ENCODE assay signal across 24 cellular contexts in the genomic region with DNA sequence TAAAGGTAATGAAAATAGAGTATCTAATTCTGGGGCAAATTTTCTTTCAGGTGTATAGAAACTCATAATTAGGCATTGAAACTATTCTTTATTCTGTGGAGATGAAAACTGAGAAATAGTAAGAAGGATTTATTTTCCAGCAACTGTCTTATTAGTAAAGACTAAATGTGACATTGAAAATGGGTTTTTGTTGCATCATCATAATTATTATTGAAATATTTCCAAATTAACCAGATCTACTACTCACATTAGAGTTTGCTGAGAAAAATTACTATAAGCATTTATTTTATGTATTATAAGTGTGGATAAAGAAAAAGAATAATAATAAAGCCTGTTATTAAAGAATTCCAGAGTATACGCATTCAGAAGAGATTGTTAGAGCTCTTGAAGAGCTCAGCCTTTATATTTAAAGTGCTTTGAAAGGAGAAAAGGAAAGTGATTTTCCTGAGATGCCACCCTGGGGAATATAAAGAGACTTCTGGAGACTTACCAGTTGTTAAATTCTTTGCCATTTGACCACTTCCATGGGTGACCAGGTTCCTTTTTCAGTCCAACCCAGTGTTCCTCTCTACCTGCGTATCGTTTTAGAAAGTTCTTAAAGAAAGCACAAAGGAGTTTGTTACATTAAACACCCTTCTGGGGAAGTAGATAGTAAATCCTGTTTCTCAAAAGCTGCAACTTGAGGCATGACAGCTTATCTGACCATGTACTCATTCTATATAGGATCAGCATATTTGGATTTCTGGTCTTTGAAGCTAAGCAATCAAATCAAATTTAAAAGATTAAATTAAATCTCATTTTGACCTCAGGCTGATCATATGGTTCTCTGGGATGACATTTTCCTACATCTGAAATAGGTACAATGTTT. TPM values are rescaled to one million over a fixed set of nuclear protein-coding genes. Genes with fewer than 3 reads are reported as not detected.
DNase-seq lines count a peak whose midpoint lies in the region; ATAC-seq lines count a peak whose summit lies in the region.
"Had no signal": no experiment of that assay in that cellular context is flagged by ENCODE, and none has a peak within 500 bp of the region (broad histone marks: within the 10 kb centered on the region; RNA-seq: fewer than 3 reads in every experiment).

No MANE protein-coding gene starts in this region.

- peaks cover 57% of the 10 kb centered on the region for H3K4me1 Mint-ChIP-seq in T-helper 1 cell treated with Interleukin-12 subunit alpha and Interleukin-12 subunit beta and Interleukin-4 antibody, amounts not matched to agents 30 μg/mL and 1 μg/mL, for 36 hours (ENCODE audit: low read depth)
- peaks cover 40 to 77% (median 55%) of the 10 kb centered on the region in 4 donors for H3K4me1 Mint-ChIP-seq in CD4-positive, alpha-beta memory T cell
- peaks cover 49% of the 10 kb centered on the region for H3K4me1 Mint-ChIP-seq in activated CD8-positive, alpha-beta T cell treated with anti-CD3 and anti-CD28 coated beads, Interleukin-2, amount 10 ng/mL, durations not matched to agents 7 days and 5 days (ENCODE audit: low read depth)
- H3K4me1 Mint-ChIP-seq in memory B cell: peaks cover 30% of the 10 kb centered on the region

- H3K4me3 Mint-ChIP-seq in T-helper 1 cell treated with Interleukin-12 subunit alpha and Interleukin-12 subunit beta and Interleukin-4 antibody, amounts not matched to agents 30 μg/mL and 1 μg/mL, for 36 hours: peak overlapping the region; percentile 57
- H3K4me3 Mint-ChIP-seq in CD4-positive, alpha-beta memory T cell: peak overlapping the region in 3 of 8 donors; percentile 50 to 61 (median 51)
- peak overlapping the region; percentile 92 for H3K4me3 Mint-ChIP-seq in activated CD8-positive, alpha-beta T cell treated with anti-CD3 and anti-CD28 coated beads, Interleukin-2, amount 10 ng/mL, durations not matched to agents 7 days and 5 days
- no peak overlapping the region for H3K4me3 Mint-ChIP-seq in memory B cell
- H3K4me3 Mint-ChIP-seq: type B pancreatic cell had no signal

- no peaks in the 10 kb centered on the region for H3K27me3 Mint-ChIP-seq in T-helper 1 cell treated with Interleukin-12 subunit alpha and Interleukin-12 subunit beta and Interleukin-4 antibody, amounts not matched to agents 30 μg/mL and 1 μg/mL, for 36 hours (ENCODE audit: low read depth)
- no peaks in the 10 kb centered on the region for H3K27me3 Mint-ChIP-seq in CD4-positive, alpha-beta memory T cell
- no peaks in the 10 kb centered on the region for H3K27me3 Mint-ChIP-seq in activated CD8-positive, alpha-beta T cell treated with anti-CD3 and anti-CD28 coated beads, Interleukin-2, amount 10 ng/mL, durations not matched to agents 7 days and 5 days (ENCODE audit: low read depth)
- no peaks in the 10 kb centered on the region for H3K27me3 Mint-ChIP-seq in memory B cell
- H3K27me3 Mint-ChIP-seq: type B pancreatic cell had no signal

- H3K27ac Mint-ChIP-seq in T-helper 1 cell treated with Interleukin-12 subunit alpha and Interleukin-12 subunit beta and Interleukin-4 antibody, amounts not matched to agents 30 μg/mL and 1 μg/mL, for 36 hours: peak overlapping the region; percentile 12
- peak overlapping the region in 6 of 7 donors; percentile 21 to 91 (median 70) for H3K27ac Mint-ChIP-seq in CD4-positive, alpha-beta memory T cell
- peak overlapping the region; percentile 79 for H3K27ac Mint-ChIP-seq in activated CD8-positive, alpha-beta T cell treated with anti-CD3 and anti-CD28 coated beads, Interleukin-2, amount 10 ng/mL, durations not matched to agents 7 days and 5 days
- H3K27ac Mint-ChIP-seq in memory B cell: peak overlapping the region; percentile 62
- H3K27ac Mint-ChIP-seq: type B pancreatic cell had no signal

- no peaks in the 10 kb centered on the region for H3K9me3 ChIP-seq in CD4-positive, alpha-beta memory T cell (ENCODE audit: control insufficient read depth in 1 of 2, low read length in 2 of 2)
- H3K9me3 ChIP-seq: HAP-1, neutrophil, stomach had no signal

- no peak for DNase-seq in T-helper 1 cell
- no peak for DNase-seq in CD4-positive, alpha-beta memory T cell
- DNase-seq in activated CD8-positive, alpha-beta T cell treated with anti-CD3 and anti-CD28 coated beads, Interleukin-2, amount 10 ng/mL, durations not matched to agents 7 days and 5 days: no peak
- DNase-seq in memory B cell (ENCODE audit: low spot score in 2 of 2): no peak
- no peak for DNase-seq in middle frontal gyrus (ENCODE audit: extremely low spot score, low spot score)
- no peak for DNase-seq in activated CD4-positive, CD25-positive, alpha-beta regulatory T cell (lab: John Stamatoyannopoulos, UW)
- DNase-seq: AML-193; aorta; central memory CD4-positive, alpha-beta T cell; erythroblast; foreskin keratinocyte; left ventricle myocardium superior; NCI-H1105; NCI-H510A treated with DMSO at 0.1 percent for 48 hours; stimulated activated CD4-positive, alpha-beta T cell treated with anti-CD3 and anti-CD28 coated beads, Interleukin-2, amount 100 ng/mL, for 48 hours; stomach had no signal

- H3K9me3 Mint-ChIP-seq in T-helper 1 cell treated with Interleukin-12 subunit alpha and Interleukin-12 subunit beta and Interleukin-4 antibody, amounts not matched to agents 30 μg/mL and 1 μg/mL, for 36 hours: no peaks in the 10 kb centered on the region
- H3K9me3 Mint-ChIP-seq in CD4-positive, alpha-beta memory T cell: peaks cover 0 to 3% (median 0%) of the 10 kb centered on the region in 8 donors
- H3K9me3 Mint-ChIP-seq in activated CD8-positive, alpha-beta T cell treated with anti-CD3 and anti-CD28 coated beads, Interleukin-2, amount 10 ng/mL, durations not matched to agents 7 days and 5 days (ENCODE audit: insufficient read depth): no peaks in the 10 kb centered on the region
- no peaks in the 10 kb centered on the region for H3K9me3 Mint-ChIP-seq in memory B cell
- H3K9me3 Mint-ChIP-seq: type B pancreatic cell had no signal

- no peak for ATAC-seq in activated CD8-positive, alpha-beta T cell treated with anti-CD3 and anti-CD28 coated beads, Interleukin-2, amount 10 ng/mL, durations not matched to agents 7 days and 5 days
- no peak for ATAC-seq in memory B cell (ENCODE audit: low read depth)
- no peak for ATAC-seq in HG03378 (IDR thresholded peaks at IDR 0.05; ENCODE audit: unreplicated experiment)
- ATAC-seq: foreskin keratinocyte, left ventricle myocardium superior had no signal

- H3K27me3 ChIP-seq in CD4-positive, alpha-beta memory T cell (ENCODE audit: insufficient read depth, low read length): no peaks in the 10 kb centered on the region
- H3K27me3 ChIP-seq: foreskin keratinocyte, neutrophil had no signal

- H3K4me3 ChIP-seq in CD4-positive, alpha-beta memory T cell (ENCODE audit: low read length in 2 of 2): no peak overlapping the region
- H3K4me3 ChIP-seq: HAP-1, skin epidermis, stomach had no signal

- CTCF ChIA-PET in CD4-positive, alpha-beta memory T cell (lab: Charles Lee; ENCODE audit: partially characterized antibody): interaction anchor here (0.9 to 22.5 kb wide), 6 partner anchors 12 to 60 kb away, joined by 3 to 889 read pairs (median 45); no protein-coding TSS in a partner anchor
- CTCF ChIA-PET in activated CD8-positive, alpha-beta T cell treated with anti-CD3 and anti-CD28 coated beads, Interleukin-2, amount 10 ng/mL, durations not matched to agents 7 days and 5 days (lab: Charles Lee): interaction anchor here (0.7 to 17.2 kb wide), 9 partner anchors 9 to 156 kb away, joined by 3 to 855 read pairs (median 6); partner anchors contain the start of gene CLEC2B

- peaks cover 75% of the 10 kb centered on the region for H3K4me1 ChIP-seq in CD4-positive, alpha-beta memory T cell (ENCODE audit: insufficient read depth, low read length)
- H3K4me1 ChIP-seq: foreskin keratinocyte had no signal

- H3K27ac ChIP-seq in CD4-positive, alpha-beta memory T cell (ENCODE audit: low read depth, low read length): no peak overlapping the region
- H3K27ac ChIP-seq: 22Rv1, foreskin keratinocyte, neutrophil, skin epidermis, stomach had no signal

- POLR2A ChIA-PET in CD4-positive, alpha-beta memory T cell (lab: Charles Lee; ENCODE audit: partially characterized antibody): interaction anchor here (0.7 to 15.8 kb wide), 8 partner anchors 6 to 152 kb away, joined by 3 to 422 read pairs (median 66); partner anchors contain the start of genes CD69, CLEC2B and CLEC2D
- POLR2A ChIA-PET in activated CD8-positive, alpha-beta T cell treated with anti-CD3 and anti-CD28 coated beads, Interleukin-2, amount 10 ng/mL, durations not matched to agents 7 days and 5 days (lab: Charles Lee): interaction anchor here (0.6 to 15.5 kb wide), 6 partner anchors 11 to 112 kb away, joined by 3 to 494 read pairs (median 5); partner anchors contain the start of gene CLEC2B

- peaks cover 35% of the 10 kb centered on the region for H3K36me3 ChIP-seq in CD4-positive, alpha-beta memory T cell (ENCODE audit: insufficient read depth, low read length)
- H3K36me3 ChIP-seq: HAP-1, neutrophil, stomach had no signal

- peaks cover 63% of the 10 kb centered on the region for H3K36me3 Mint-ChIP-seq in T-helper 1 cell treated with Interleukin-12 subunit alpha and Interleukin-12 subunit beta and Interleukin-4 antibody, amounts not matched to agents 30 μg/mL and 1 μg/mL, for 36 hours (ENCODE audit: low read depth)
- H3K36me3 Mint-ChIP-seq in CD4-positive, alpha-beta memory T cell: peaks cover 47 to 70% of the 10 kb centered on the region in 2 donors
- H3K36me3 Mint-ChIP-seq in activated CD8-positive, alpha-beta T cell treated with anti-CD3 and anti-CD28 coated beads, Interleukin-2, amount 10 ng/mL, durations not matched to agents 7 days and 5 days (ENCODE audit: low read depth): peaks cover 73% of the 10 kb centered on the region
- H3K36me3 Mint-ChIP-seq in memory B cell: peaks cover 16% of the 10 kb centered on the region
- H3K36me3 Mint-ChIP-seq: type B pancreatic cell had no signal

- intact Hi-C loops in CD4-positive, alpha-beta memory T cell (cut with micrococcal nuclease): no loop called here

RNA-seq across cellular contexts. Expression of gene CD69, which starts 6.4 kb away (rescaled TPM):
- 10 to 100 TPM; 31.0 to 35.9 TPM for total RNA-seq in CD4-positive, alpha-beta memory T cell
- 1,000 to 10,000 TPM in 1 of 2 donors, 100 to 1,000 TPM in 1; 145 to 1,121 TPM for polyA plus RNA-seq in CD4-positive, alpha-beta memory T cell
- total RNA-seq in activated CD8-positive, alpha-beta T cell treated with anti-CD3 and anti-CD28 coated beads, Interleukin-2, amount 10 ng/mL, durations not matched to agents 7 days and 5 days: 100 to 1,000 TPM; 115 to 116 TPM
- total RNA-seq: foreskin keratinocyte had no signal
- polyA plus RNA-seq: foreskin keratinocyte had no signal

RNA-seq across cellular contexts. Expression of gene CLECL1, which starts 21.4 kb away (rescaled TPM):
- total RNA-seq in CD4-positive, alpha-beta memory T cell: 1 to 10 TPM; 7.2 to 8.6 TPM
- polyA plus RNA-seq in CD4-positive, alpha-beta memory T cell: 1 to 10 TPM; 4.3 to 7.5 TPM
- total RNA-seq in activated CD8-positive, alpha-beta T cell treated with anti-CD3 and anti-CD28 coated beads, Interleukin-2, amount 10 ng/mL, durations not matched to agents 7 days and 5 days: 1 to 10 TPM; 1.3 to 1.6 TPM
- total RNA-seq: Daoy, foreskin keratinocyte, left ventricle myocardium superior had no signal
- polyA plus RNA-seq: aorta, foreskin keratinocyte had no signal

Comparison
In these comparisons a context has a peak if more than half of its experiments do, and no peak if none do; other contexts are left out.
1. H3K27ac Mint-ChIP-seq: peak in every context shown above with its lines; median percentile 79 in activated CD8-positive, alpha-beta T cell treated with anti-CD3 and anti-CD28 coated beads, Interleukin-2, amount 10 ng/mL, durations not matched to agents 7 days and 5 days; 70 in CD4-positive, alpha-beta memory T cell; 62 in memory B cell; 12 in T-helper 1 cell treated with Interleukin-12 subunit alpha and Interleukin-12 subunit beta and Interleukin-4 antibody, amounts not matched to agents 30 μg/mL and 1 μg/mL, for 36 hours.